Comparison of ENCODE assay signal across 13 cellular contexts in the genomic region with DNA sequence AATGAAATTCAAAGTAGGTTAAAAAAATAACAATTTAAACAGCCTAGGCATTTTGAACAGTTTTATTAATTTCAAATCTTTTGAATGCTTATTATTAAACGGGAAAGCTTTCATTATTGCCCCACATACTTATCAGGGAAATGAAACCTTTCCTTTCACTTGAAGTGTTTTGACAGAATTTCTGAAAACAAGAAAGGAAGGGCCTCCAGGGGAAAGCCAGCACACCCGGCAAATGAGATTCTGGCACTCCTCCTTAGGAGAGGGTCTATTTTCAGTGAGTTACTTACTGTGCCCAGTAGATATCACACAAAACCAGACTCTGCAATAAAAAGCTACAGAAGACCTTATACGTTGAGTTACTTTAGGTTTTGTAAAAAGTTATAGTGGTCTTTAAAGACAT.
"Had no signal": no experiment of that assay in that cellular context is flagged by ENCODE, and none has a peak within 500 bp of the region (broad histone marks: within the 10 kb centered on the region; RNA-seq: fewer than 3 reads in every experiment).

No MANE protein-coding gene starts in this region.

- H3K27ac ChIP-seq: psoas muscle had no signal

- DNase-seq: activated naive CD4-positive, alpha-beta T cell; activated T-cell treated with anti-CD3 and anti-CD28 coated beads, Interleukin-2, amount 50 U/mL, for 72 hours; central memory CD4-positive, alpha-beta T cell; cortex of kidney; left colon; mammary epithelial cell; naive thymus-derived CD4-positive, alpha-beta T cell; occipital lobe; psoas muscle; stimulated activated CD4-positive, alpha-beta T cell treated with anti-CD3 and anti-CD28 coated beads, Interleukin-12 subunit alpha, Interleukin-12 subunit beta, amount 100 ng/mL, for 4 hours; stimulated activated CD4-positive, alpha-beta T cell treated with anti-CD3 and anti-CD28 coated beads, Interleukin-2, amount 100 ng/mL, for 48 hours; stimulated activated naive CD8-positive, alpha-beta T cell treated with anti-CD3 and anti-CD28 coated beads, Interleukin-15, Interleukin-2, amounts not matched to agents 100 U/mL and 50 U/mL, for 24 hours had no signal

- H3K9me3 Mint-ChIP-seq: activated T-cell treated with anti-CD3 and anti-CD28 coated beads, Interleukin-2, amount 50 U/mL, for 72 hours; T-helper 1 cell treated with Interleukin-12 subunit alpha and Interleukin-12 subunit beta and Interleukin-4 antibody, amounts not matched to agents 30 μg/mL and 1 μg/mL, for 36 hours had no signal

- H3K4me3 ChIP-seq: psoas muscle had no signal

- H3K9me3 ChIP-seq: psoas muscle had no signal

- H3K27me3 Mint-ChIP-seq: naive thymus-derived CD4-positive, alpha-beta T cell had no signal
